Comparison of ENCODE assay signal across 21 cellular contexts in the genomic region with DNA sequence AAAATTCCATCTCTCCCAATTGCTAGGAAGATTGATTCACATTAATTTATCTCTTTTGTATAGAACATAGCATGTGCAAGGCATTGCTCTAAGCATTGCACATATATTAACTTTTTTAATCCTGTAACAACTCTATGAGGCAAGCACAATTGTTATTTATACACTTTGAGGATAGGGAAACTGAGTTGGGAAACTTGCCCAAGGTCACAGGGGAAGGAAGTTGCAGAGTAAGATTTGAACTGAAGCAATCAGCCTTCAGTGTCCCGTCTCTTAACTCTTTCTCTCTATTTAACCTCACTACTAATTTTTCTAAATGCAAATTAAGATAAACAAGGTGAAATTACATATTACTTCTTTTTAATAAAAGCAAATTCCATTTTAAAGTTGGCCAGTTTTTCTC. TPM values are rescaled to one million over a fixed set of nuclear protein-coding genes. Genes with fewer than 3 reads are reported as not detected.
DNase-seq lines count a peak whose midpoint lies in the region; ATAC-seq and TF ChIP-seq lines count a peak whose summit lies in the region.
"Had no signal": no experiment of that assay in that cellular context is flagged by ENCODE, and none has a peak within 500 bp of the region (broad histone marks: within the 10 kb centered on the region; RNA-seq: fewer than 3 reads in every experiment).

No MANE protein-coding gene starts in this region.

- no peak for ATAC-seq in HG02840 (IDR thresholded peaks at IDR 0.05; ENCODE audit: low FRiP score, unreplicated experiment)
- no peak for ATAC-seq in left ventricle myocardium superior
- ATAC-seq in GM19035 (IDR thresholded peaks at IDR 0.05; ENCODE audit: unreplicated experiment) = no peak
- ATAC-seq in GM21576 (IDR thresholded peaks at IDR 0.05; ENCODE audit: unreplicated experiment) = no peak
- ATAC-seq: CD8-positive, alpha-beta T cell; T-helper 17 cell had no signal

- TF ChIP-seq POLR2A in NB4 (IDR thresholded peaks at IDR 0.05; ENCODE audit: extremely low read depth, insufficient read length) = no peak

- no peak overlapping the region for H3K4me3 ChIP-seq in NB4 (ENCODE audit: low read depth, low read length)
- H3K4me3 ChIP-seq: Peyer's patch had no signal

- DNase-seq in GF-D8 (lab: John Stamatoyannopoulos, UW) = peak; percentile 48
- peak; percentile 47 for DNase-seq in NB4 (ENCODE audit: low read depth)
- DNase-seq in SKM-1 treated with dmso at 0.1 percent for 144 hours (lab: John Stamatoyannopoulos, UW; ENCODE audit: unreplicated experiment) = peak; percentile 85
- peak; percentile 10 for DNase-seq in pons (ENCODE audit: low spot score)
- DNase-seq in left ventricle myocardium superior = no peak
- DNase-seq: CD8-positive, alpha-beta T cell; DND-41; H7; KG1; NCI-H1417 treated with DMSO at 0.1 percent for 48 hours; NCI-H187; NCI-H446 treated with DMSO at 0.1 percent for 48 hours; NCI-H526 treated with DMSO at 0.1 percent for 48 hours; Peyer's patch; SW 1271; T-helper 17 cell had no signal

- intact Hi-C loops in left ventricle myocardium superior (cut with micrococcal nuclease) = no loop called here

- no peak for TF ChIP-seq CTCF in NB4 (IDR thresholded peaks at IDR 0.05; ENCODE audit: low read depth, low read length)

RNA-seq across cellular contexts. Expression of a gene that starts 22.1 kb away (rescaled TPM):
- total RNA-seq in left ventricle myocardium superior = not detected
- total RNA-seq: A673; CD8-positive, alpha-beta T cell; H7; Peyer's patch; SK-MEL-5; T-helper 17 cell had no signal

RNA-seq across cellular contexts. Expression of a gene that starts 40.5 kb away (rescaled TPM):
- total RNA-seq in left ventricle myocardium superior = not detected
- total RNA-seq: A673; CD8-positive, alpha-beta T cell; H7; SK-MEL-5; T-helper 17 cell had no signal
